In the genomic region with DNA sequence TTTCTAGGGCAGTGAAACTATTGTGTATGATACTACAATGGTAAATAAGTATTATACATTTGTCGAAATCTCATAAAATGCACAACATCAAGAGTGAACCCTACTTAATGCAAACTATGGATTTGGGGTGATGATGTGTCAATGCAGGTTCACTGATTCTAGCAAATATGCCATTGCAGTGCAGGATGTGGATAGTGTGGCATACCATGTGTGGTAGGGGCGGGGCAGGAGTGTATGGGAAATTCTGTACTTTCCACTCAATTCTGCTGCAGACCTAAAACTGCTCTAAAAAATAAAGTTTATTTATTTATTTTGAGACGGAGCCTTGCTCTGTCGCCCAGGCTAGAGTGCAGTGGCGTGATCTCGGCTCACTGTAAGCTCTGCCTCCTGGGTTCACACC, we compare ENCODE assay signal across 18 cellular contexts. TPM values are rescaled to one million over a fixed set of nuclear protein-coding genes. Genes with fewer than 3 reads are reported as not detected.
DNase-seq lines count a peak whose midpoint lies in the region; ATAC-seq and TF ChIP-seq lines count a peak whose summit lies in the region.
"Had no signal": no experiment of that assay in that cellular context is flagged by ENCODE, and none has a peak within 500 bp of the region (broad histone marks: within the 10 kb centered on the region; RNA-seq: fewer than 3 reads in every experiment).

No MANE protein-coding gene starts in this region.

- H3K4me3 Mint-ChIP-seq in activated naive CD8-positive, alpha-beta T cell treated with anti-CD3 and anti-CD28 coated beads, Interleukin-2, amount 10 ng/mL, durations not matched to agents 7 days and 5 days = no peak overlapping the region
- H3K4me3 Mint-ChIP-seq in activated naive CD8-positive, alpha-beta T cell treated with anti-CD3 and anti-CD28 coated beads for 36 hours = no peak overlapping the region
- H3K4me3 Mint-ChIP-seq in activated CD8-positive, alpha-beta T cell treated with anti-CD3 and anti-CD28 coated beads, Interleukin-2, amount 10 ng/mL, durations not matched to agents 7 days and 5 days = no peak overlapping the region
- peak overlapping the region in 1 of 10 donors; percentile 26 for H3K4me3 Mint-ChIP-seq in naive thymus-derived CD4-positive, alpha-beta T cell
- H3K4me3 Mint-ChIP-seq: CD4-positive, alpha-beta memory T cell had no signal

- 96 to 99% methylated on average over 6 of the region's 6 CpGs for WGBS in heart right ventricle, 2 donors

- CTCF ChIA-PET in activated CD8-positive, alpha-beta T cell treated with anti-CD3 and anti-CD28 coated beads, Interleukin-2, amount 10 ng/mL, durations not matched to agents 7 days and 5 days (lab: Charles Lee) = interaction anchor here (1.3 kb wide), 1 partner anchor 51 kb away, joined by 3 read pairs; no protein-coding TSS in a partner anchor
- CTCF ChIA-PET in naive thymus-derived CD4-positive, alpha-beta T cell (lab: Charles Lee) = no interaction called here

- H3K36me3 Mint-ChIP-seq in activated naive CD8-positive, alpha-beta T cell treated with anti-CD3 and anti-CD28 coated beads, Interleukin-2, amount 10 ng/mL, durations not matched to agents 7 days and 5 days = peaks cover 17% of the 10 kb centered on the region
- H3K36me3 Mint-ChIP-seq in activated naive CD8-positive, alpha-beta T cell treated with anti-CD3 and anti-CD28 coated beads for 36 hours = peaks cover 20% of the 10 kb centered on the region
- H3K36me3 Mint-ChIP-seq in activated CD8-positive, alpha-beta T cell treated with anti-CD3 and anti-CD28 coated beads, Interleukin-2, amount 10 ng/mL, durations not matched to agents 7 days and 5 days (ENCODE audit: low read depth) = peaks cover 6% of the 10 kb centered on the region
- H3K36me3 Mint-ChIP-seq in naive thymus-derived CD4-positive, alpha-beta T cell = peaks cover 0 to 37% (median 10%) of the 10 kb centered on the region in 5 donors

- no peaks in the 10 kb centered on the region for H3K4me1 ChIP-seq in naive thymus-derived CD4-positive, alpha-beta T cell (ENCODE audit: control insufficient read depth in 2 of 2, insufficient read depth in 2 of 2, low read length in 2 of 2)
- peaks cover 0 to 10% (median 3%) of the 10 kb centered on the region in 9 donors for H3K4me1 ChIP-seq in heart right ventricle

- peaks cover 24% of the 10 kb centered on the region for H3K4me1 Mint-ChIP-seq in activated naive CD8-positive, alpha-beta T cell treated with anti-CD3 and anti-CD28 coated beads, Interleukin-2, amount 10 ng/mL, durations not matched to agents 7 days and 5 days
- peaks cover 22% of the 10 kb centered on the region for H3K4me1 Mint-ChIP-seq in activated naive CD8-positive, alpha-beta T cell treated with anti-CD3 and anti-CD28 coated beads for 36 hours
- peaks cover 22% of the 10 kb centered on the region for H3K4me1 Mint-ChIP-seq in activated CD8-positive, alpha-beta T cell treated with anti-CD3 and anti-CD28 coated beads, Interleukin-2, amount 10 ng/mL, durations not matched to agents 7 days and 5 days (ENCODE audit: low read depth)
- peaks cover 10 to 44% (median 38%) of the 10 kb centered on the region in 7 donors for H3K4me1 Mint-ChIP-seq in naive thymus-derived CD4-positive, alpha-beta T cell

- H3K9me3 ChIP-seq in naive thymus-derived CD4-positive, alpha-beta T cell (ENCODE audit: control insufficient read depth in 2 of 3, low read length in 3 of 3) = no peaks in the 10 kb centered on the region
- H3K9me3 ChIP-seq in heart right ventricle = no peaks in the 10 kb centered on the region
- H3K9me3 ChIP-seq: A549 had no signal

- no peak overlapping the region for H3K4me3 ChIP-seq in naive thymus-derived CD4-positive, alpha-beta T cell (ENCODE audit: low read length)
- no peak overlapping the region for H3K4me3 ChIP-seq in heart right ventricle
- H3K4me3 ChIP-seq: A549, K562 had no signal

- H3K27ac Mint-ChIP-seq in activated naive CD8-positive, alpha-beta T cell treated with anti-CD3 and anti-CD28 coated beads, Interleukin-2, amount 10 ng/mL, durations not matched to agents 7 days and 5 days = no peak overlapping the region
- no peak overlapping the region for H3K27ac Mint-ChIP-seq in activated naive CD8-positive, alpha-beta T cell treated with anti-CD3 and anti-CD28 coated beads for 36 hours
- H3K27ac Mint-ChIP-seq in activated CD8-positive, alpha-beta T cell treated with anti-CD3 and anti-CD28 coated beads, Interleukin-2, amount 10 ng/mL, durations not matched to agents 7 days and 5 days = no peak overlapping the region
- H3K27ac Mint-ChIP-seq in naive thymus-derived CD4-positive, alpha-beta T cell = no peak overlapping the region

- H3K9me3 Mint-ChIP-seq in activated naive CD8-positive, alpha-beta T cell treated with anti-CD3 and anti-CD28 coated beads, Interleukin-2, amount 10 ng/mL, durations not matched to agents 7 days and 5 days = peaks cover 5% of the 10 kb centered on the region
- no peaks in the 10 kb centered on the region for H3K9me3 Mint-ChIP-seq in activated naive CD8-positive, alpha-beta T cell treated with anti-CD3 and anti-CD28 coated beads for 36 hours
- no peaks in the 10 kb centered on the region for H3K9me3 Mint-ChIP-seq in activated CD8-positive, alpha-beta T cell treated with anti-CD3 and anti-CD28 coated beads, Interleukin-2, amount 10 ng/mL, durations not matched to agents 7 days and 5 days (ENCODE audit: insufficient read depth)
- H3K9me3 Mint-ChIP-seq in naive thymus-derived CD4-positive, alpha-beta T cell = peaks cover 0 to 7% (median 0%) of the 10 kb centered on the region in 11 donors
- H3K9me3 Mint-ChIP-seq: CD4-positive, alpha-beta memory T cell had no signal

- no peaks in the 10 kb centered on the region for H3K36me3 ChIP-seq in naive thymus-derived CD4-positive, alpha-beta T cell (ENCODE audit: control insufficient read depth in 2 of 3, insufficient read depth in 3 of 3, low read length in 3 of 3)
- H3K36me3 ChIP-seq in heart right ventricle = no peaks in the 10 kb centered on the region

- peak; percentile 88 for ATAC-seq in activated naive CD8-positive, alpha-beta T cell treated with anti-CD3 and anti-CD28 coated beads, Interleukin-2, amount 10 ng/mL, durations not matched to agents 7 days and 5 days (ENCODE audit: low read depth)
- peak; percentile 79 for ATAC-seq in activated CD8-positive, alpha-beta T cell treated with anti-CD3 and anti-CD28 coated beads, Interleukin-2, amount 10 ng/mL, durations not matched to agents 7 days and 5 days
- ATAC-seq in naive thymus-derived CD4-positive, alpha-beta T cell = peak; percentile 50
- no peak for ATAC-seq in heart right ventricle
- ATAC-seq: A549, K562 had no signal

- TF ChIP-seq CTCF in heart right ventricle (IDR thresholded peaks at IDR 0.05) = no peak

- no peaks in the 10 kb centered on the region for H3K27me3 Mint-ChIP-seq in activated naive CD8-positive, alpha-beta T cell treated with anti-CD3 and anti-CD28 coated beads, Interleukin-2, amount 10 ng/mL, durations not matched to agents 7 days and 5 days
- H3K27me3 Mint-ChIP-seq in activated naive CD8-positive, alpha-beta T cell treated with anti-CD3 and anti-CD28 coated beads for 36 hours = no peaks in the 10 kb centered on the region
- H3K27me3 Mint-ChIP-seq in activated CD8-positive, alpha-beta T cell treated with anti-CD3 and anti-CD28 coated beads, Interleukin-2, amount 10 ng/mL, durations not matched to agents 7 days and 5 days (ENCODE audit: low read depth) = no peaks in the 10 kb centered on the region
- no peaks in the 10 kb centered on the region for H3K27me3 Mint-ChIP-seq in naive thymus-derived CD4-positive, alpha-beta T cell
- H3K27me3 Mint-ChIP-seq: CD4-positive, alpha-beta memory T cell had no signal

- no peaks in the 10 kb centered on the region for H3K27me3 ChIP-seq in naive thymus-derived CD4-positive, alpha-beta T cell (ENCODE audit: control insufficient read depth in 2 of 2, insufficient read depth in 2 of 2, low read length in 2 of 2)
- H3K27me3 ChIP-seq in heart right ventricle = no peaks in the 10 kb centered on the region

- intact Hi-C loops in naive thymus-derived CD4-positive, alpha-beta T cell (cut with micrococcal nuclease) = no loop called here
- intact Hi-C loops in heart right ventricle (cut with DNase I) = loop anchor here in 1 of 10 donors (10.0 kb wide), 1 partner anchor 48 kb away; a partner anchor contains a TSS

- H3K27ac ChIP-seq in naive thymus-derived CD4-positive, alpha-beta T cell (ENCODE audit: low read depth, low read length) = no peak overlapping the region
- no peak overlapping the region for H3K27ac ChIP-seq in heart right ventricle
- H3K27ac ChIP-seq: A549 had no signal

- DNase-seq in activated naive CD8-positive, alpha-beta T cell treated with anti-CD3 and anti-CD28 coated beads, Interleukin-2, amount 10 ng/mL, durations not matched to agents 7 days and 5 days = peak; percentile 39
- no peak for DNase-seq in activated naive CD8-positive, alpha-beta T cell treated with anti-CD3 and anti-CD28 coated beads for 36 hours
- DNase-seq in activated CD8-positive, alpha-beta T cell treated with anti-CD3 and anti-CD28 coated beads, Interleukin-2, amount 10 ng/mL, durations not matched to agents 7 days and 5 days = peak; percentile 65
- DNase-seq in naive thymus-derived CD4-positive, alpha-beta T cell = no peak
- DNase-seq in heart right ventricle (no peak), NCI-H1417 treated with DMSO at 0.1 percent for 48 hours (lab: John Stamatoyannopoulos, UW) (no peak), RPMI8226 (no peak)
- DNase-seq: CD4-positive, alpha-beta memory T cell; DMS153; GDM1; NCI-H1092 treated with DMSO at 0.1 percent for 48 hours; NCI-H1694; NCI-H510A treated with DMSO at 0.1 percent for 48 hours; NCI-H82; OCI-M1; SHP77 had no signal

- POLR2A ChIA-PET in activated naive CD8-positive, alpha-beta T cell treated with anti-CD3 and anti-CD28 coated beads, Interleukin-2, amount 10 ng/mL, durations not matched to agents 7 days and 5 days (lab: Charles Lee) = no interaction called here
- POLR2A ChIA-PET in activated CD8-positive, alpha-beta T cell treated with anti-CD3 and anti-CD28 coated beads, Interleukin-2, amount 10 ng/mL, durations not matched to agents 7 days and 5 days (lab: Charles Lee) = no interaction called here
- POLR2A ChIA-PET in naive thymus-derived CD4-positive, alpha-beta T cell (lab: Charles Lee) = no interaction called here

RNA-seq across cellular contexts. Expression of a gene that starts 44.3 kb away (rescaled TPM):
- total RNA-seq in activated naive CD8-positive, alpha-beta T cell treated with anti-CD3 and anti-CD28 coated beads, Interleukin-2, amount 10 ng/mL, durations not matched to agents 7 days and 5 days = 10 to 100 TPM; 26.5 to 27.3 TPM
- total RNA-seq in activated naive CD8-positive, alpha-beta T cell treated with anti-CD3 and anti-CD28 coated beads for 36 hours = 10 to 100 TPM; 18.1 to 18.4 TPM
- total RNA-seq in activated CD8-positive, alpha-beta T cell treated with anti-CD3 and anti-CD28 coated beads, Interleukin-2, amount 10 ng/mL, durations not matched to agents 7 days and 5 days = 10 to 100 TPM; 28.7 to 31.1 TPM
- total RNA-seq in naive thymus-derived CD4-positive, alpha-beta T cell = 10 to 100 TPM; 16.5 to 27.6 (median 22.5) TPM
- polyA plus RNA-seq in naive thymus-derived CD4-positive, alpha-beta T cell = 10 to 100 TPM; 24.4 to 29.7 TPM
- total RNA-seq in heart right ventricle = 10 to 100 TPM; 21.1 to 41.3 (median 26.9) TPM
- 10 to 100 TPM; 29.1 to 37.4 TPM for polyA plus RNA-seq in heart right ventricle

Comparison
In these comparisons a context has a peak if more than half of its experiments do, and no peak if none do; other contexts are left out.
1. DNase-seq: peak in activated naive CD8-positive, alpha-beta T cell treated with anti-CD3 and anti-CD28 coated beads, Interleukin-2, amount 10 ng/mL, durations not matched to agents 7 days and 5 days (single experiment) and activated CD8-positive, alpha-beta T cell treated with anti-CD3 and anti-CD28 coated beads, Interleukin-2, amount 10 ng/mL, durations not matched to agents 7 days and 5 days (single experiment); none in activated naive CD8-positive, alpha-beta T cell treated with anti-CD3 and anti-CD28 coated beads for 36 hours (single experiment), naive thymus-derived CD4-positive, alpha-beta T cell (0 of 9), heart right ventricle (0 of 2), NCI-H1417 treated with DMSO at 0.1 percent for 48 hours (single experiment) and RPMI8226 (single experiment).
2. ATAC-seq: peak in activated naive CD8-positive, alpha-beta T cell treated with anti-CD3 and anti-CD28 coated beads, Interleukin-2, amount 10 ng/mL, durations not matched to agents 7 days and 5 days (single experiment), activated CD8-positive, alpha-beta T cell treated with anti-CD3 and anti-CD28 coated beads, Interleukin-2, amount 10 ng/mL, durations not matched to agents 7 days and 5 days (single experiment) and naive thymus-derived CD4-positive, alpha-beta T cell (single experiment); none in heart right ventricle (0 of 8).